Comparison of ENCODE assay signal across 16 cellular contexts in genomic region chr3:139764936-139765335, GRCh38.
DNase-seq lines count a peak whose midpoint lies in the region; ATAC-seq and TF ChIP-seq lines count a peak whose summit lies in the region.
"Had no signal": no experiment of that assay in that cellular context is flagged by ENCODE, and none has a peak within 500 bp of the region (broad histone marks: within the 10 kb centered on the region; RNA-seq: fewer than 3 reads in every experiment).

No MANE protein-coding gene starts in this region.

- CTCF ChIA-PET in activated CD8-positive, alpha-beta T cell treated with anti-CD3 and anti-CD28 coated beads, Interleukin-2, amount 10 ng/mL, durations not matched to agents 7 days and 5 days (lab: Charles Lee): no interaction called here

- no peaks in the 10 kb centered on the region for H3K4me1 Mint-ChIP-seq in endothelial cell (ENCODE audit: unreplicated experiment)
- H3K4me1 Mint-ChIP-seq in activated CD8-positive, alpha-beta T cell treated with anti-CD3 and anti-CD28 coated beads, Interleukin-2, amount 10 ng/mL, durations not matched to agents 7 days and 5 days (ENCODE audit: low read depth): no peaks in the 10 kb centered on the region
- H3K4me1 Mint-ChIP-seq: activated B cell treated with CpG ODN at 0.5 μM for 24 hours, neural crest cell had no signal

- H3K4me3 ChIP-seq in fibroblast of villous mesenchyme (ENCODE audit: low read depth, low read length): no peak overlapping the region
- H3K4me3 ChIP-seq: GM12878, heart right ventricle, thoracic aorta had no signal

- TF ChIP-seq CTCF in fibroblast of villous mesenchyme (IDR thresholded peaks at IDR 0.05; ENCODE audit: insufficient read depth, low read depth, low read length) (no peak), omental fat pad (IDR thresholded peaks at IDR 0.05) (no peak), endothelial cell (IDR thresholded peaks at IDR 0.05; ENCODE audit: unreplicated experiment) (no peak)

- H3K27me3 Mint-ChIP-seq in endothelial cell (ENCODE audit: unreplicated experiment): no peaks in the 10 kb centered on the region
- H3K27me3 Mint-ChIP-seq in activated CD8-positive, alpha-beta T cell treated with anti-CD3 and anti-CD28 coated beads, Interleukin-2, amount 10 ng/mL, durations not matched to agents 7 days and 5 days (ENCODE audit: low read depth): peaks cover 2% of the 10 kb centered on the region
- H3K27me3 Mint-ChIP-seq: activated B cell treated with CpG ODN at 0.5 μM for 24 hours had no signal

- no peaks in the 10 kb centered on the region for H3K36me3 Mint-ChIP-seq in endothelial cell (ENCODE audit: low read depth, unreplicated experiment)
- no peaks in the 10 kb centered on the region for H3K36me3 Mint-ChIP-seq in activated CD8-positive, alpha-beta T cell treated with anti-CD3 and anti-CD28 coated beads, Interleukin-2, amount 10 ng/mL, durations not matched to agents 7 days and 5 days (ENCODE audit: low read depth)

- ATAC-seq in omental fat pad (ENCODE audit: low FRiP score): no peak
- no peak for ATAC-seq in activated CD8-positive, alpha-beta T cell treated with anti-CD3 and anti-CD28 coated beads, Interleukin-2, amount 10 ng/mL, durations not matched to agents 7 days and 5 days
- ATAC-seq: GM12878 had no signal

- H3K27ac Mint-ChIP-seq in endothelial cell (ENCODE audit: unreplicated experiment): no peak overlapping the region
- no peak overlapping the region for H3K27ac Mint-ChIP-seq in activated CD8-positive, alpha-beta T cell treated with anti-CD3 and anti-CD28 coated beads, Interleukin-2, amount 10 ng/mL, durations not matched to agents 7 days and 5 days
- H3K27ac Mint-ChIP-seq: activated B cell treated with CpG ODN at 0.5 μM for 24 hours had no signal

- no peak overlapping the region for H3K4me3 Mint-ChIP-seq in endothelial cell (ENCODE audit: unreplicated experiment)
- no peak overlapping the region for H3K4me3 Mint-ChIP-seq in activated CD8-positive, alpha-beta T cell treated with anti-CD3 and anti-CD28 coated beads, Interleukin-2, amount 10 ng/mL, durations not matched to agents 7 days and 5 days
- H3K4me3 Mint-ChIP-seq: activated B cell treated with CpG ODN at 0.5 μM for 24 hours, neural crest cell had no signal

- DNase-seq in DMS53 (lab: John Stamatoyannopoulos, UW): peak; percentile 35
- no peak for DNase-seq in DMS53 treated with DMSO at 0.1 percent for 48 hours (lab: John Stamatoyannopoulos, UW; ENCODE audit: unreplicated experiment)
- DNase-seq in amniotic stem cell (lab: John Stamatoyannopoulos, UW): peak; percentile 74
- DNase-seq in fibroblast of villous mesenchyme (ENCODE audit: low read depth): peak; percentile 58
- no peak for DNase-seq in NCI-H446 treated with DMSO at 0.1 percent for 48 hours (lab: John Stamatoyannopoulos, UW)
- no peak for DNase-seq in omental fat pad (ENCODE audit: low spot score)
- no peak for DNase-seq in endothelial cell (ENCODE audit: low spot score)
- DNase-seq in activated CD8-positive, alpha-beta T cell treated with anti-CD3 and anti-CD28 coated beads, Interleukin-2, amount 10 ng/mL, durations not matched to agents 7 days and 5 days: no peak
- DNase-seq: activated B cell treated with CpG ODN at 0.5 μM for 24 hours; activated CD8-positive, alpha-beta memory T cell treated with anti-CD3 and anti-CD28 coated beads, Interleukin-2, amount 50 U/mL, for 4 hours; heart right ventricle; NCI-H2171; small intestine had no signal

- POLR2A ChIA-PET in activated CD8-positive, alpha-beta T cell treated with anti-CD3 and anti-CD28 coated beads, Interleukin-2, amount 10 ng/mL, durations not matched to agents 7 days and 5 days (lab: Charles Lee): no interaction called here

- no peaks in the 10 kb centered on the region for H3K9me3 Mint-ChIP-seq in endothelial cell (ENCODE audit: unreplicated experiment)
- H3K9me3 Mint-ChIP-seq in activated CD8-positive, alpha-beta T cell treated with anti-CD3 and anti-CD28 coated beads, Interleukin-2, amount 10 ng/mL, durations not matched to agents 7 days and 5 days (ENCODE audit: insufficient read depth): no peaks in the 10 kb centered on the region
- H3K9me3 Mint-ChIP-seq: activated B cell treated with CpG ODN at 0.5 μM for 24 hours, neural crest cell had no signal

Comparison
In these comparisons a context has a peak if more than half of its experiments do, and no peak if none do; other contexts are left out.
1. DNase-seq: peak in DMS53 (single experiment), amniotic stem cell (single experiment) and fibroblast of villous mesenchyme (single experiment); none in DMS53 treated with DMSO at 0.1 percent for 48 hours (single experiment), NCI-H446 treated with DMSO at 0.1 percent for 48 hours (single experiment), omental fat pad (single experiment), endothelial cell (single experiment) and activated CD8-positive, alpha-beta T cell treated with anti-CD3 and anti-CD28 coated beads, Interleukin-2, amount 10 ng/mL, durations not matched to agents 7 days and 5 days (single experiment).